Comparison of ENCODE assay signal across 15 cellular contexts in genomic region chr11:2686360-2687222, GRCh38.
"Had no signal": no experiment of that assay in that cellular context is flagged by ENCODE, and none has a peak within 500 bp of the region (broad histone marks: within the 10 kb centered on the region; RNA-seq: fewer than 3 reads in every experiment).

No MANE protein-coding gene starts in this region.

- DNase-seq: activated CD4-positive, alpha-beta T cell treated with anti-CD3 and anti-CD28 coated beads, Interleukin-2, amount 50 U/mL, for 48 hours; activated CD4-positive, CD25-positive, alpha-beta regulatory T cell treated with anti-CD3 and anti-CD28 coated beads, Interleukin-2, amount 50 U/mL, for 72 hours; activated T-cell treated with anti-CD3 and anti-CD28 coated beads, Interleukin-2, amount 50 U/mL, for 24 hours; amygdala; dermis blood vessel endothelial cell; immature natural killer cell; mammary epithelial cell; naive thymus-derived CD4-positive, alpha-beta T cell; stimulated activated CD4-positive, alpha-beta T cell treated with anti-CD3 and anti-CD28 coated beads, Interleukin-4, amount 100 ng/mL, for 24 hours; stimulated activated naive CD4-positive, alpha-beta T cell; substantia nigra; transverse colon had no signal

- H3K27me3 Mint-ChIP-seq: activated naive CD4-positive, alpha-beta T cell treated with anti-CD3 and anti-CD28 coated beads, Interleukin-2, amount 50 U/mL, for 24 hours; activated T-cell treated with anti-CD3 and anti-CD28 coated beads, Interleukin-2, amount 50 U/mL, for 24 hours; naive thymus-derived CD4-positive, alpha-beta T cell had no signal

- H3K9me3 ChIP-seq: transverse colon had no signal

- H3K9ac ChIP-seq: parathyroid adenoma had no signal

- H3K4me3 ChIP-seq: transverse colon had no signal

- H3K36me3 ChIP-seq: transverse colon had no signal

- H3K27ac Mint-ChIP-seq: activated naive CD4-positive, alpha-beta T cell treated with anti-CD3 and anti-CD28 coated beads, Interleukin-2, amount 50 U/mL, for 24 hours; activated T-cell treated with anti-CD3 and anti-CD28 coated beads, Interleukin-2, amount 50 U/mL, for 24 hours; immature natural killer cell; naive thymus-derived CD4-positive, alpha-beta T cell had no signal

- H3K27ac ChIP-seq: parathyroid adenoma, transverse colon had no signal

- H3K9me3 Mint-ChIP-seq: activated naive CD4-positive, alpha-beta T cell treated with anti-CD3 and anti-CD28 coated beads, Interleukin-2, amount 50 U/mL, for 24 hours; activated T-cell treated with anti-CD3 and anti-CD28 coated beads, Interleukin-2, amount 50 U/mL, for 24 hours; immature natural killer cell; naive thymus-derived CD4-positive, alpha-beta T cell had no signal

- H3K36me3 Mint-ChIP-seq: activated naive CD4-positive, alpha-beta T cell treated with anti-CD3 and anti-CD28 coated beads, Interleukin-2, amount 50 U/mL, for 24 hours; immature natural killer cell had no signal

- H3K4me1 Mint-ChIP-seq: activated naive CD4-positive, alpha-beta T cell treated with anti-CD3 and anti-CD28 coated beads, Interleukin-2, amount 50 U/mL, for 24 hours; immature natural killer cell had no signal

- H3K27me3 ChIP-seq: transverse colon had no signal

- H3K4me3 Mint-ChIP-seq: activated naive CD4-positive, alpha-beta T cell treated with anti-CD3 and anti-CD28 coated beads, Interleukin-2, amount 50 U/mL, for 24 hours; activated T-cell treated with anti-CD3 and anti-CD28 coated beads, Interleukin-2, amount 50 U/mL, for 24 hours; immature natural killer cell; naive thymus-derived CD4-positive, alpha-beta T cell had no signal

- FAIRE-seq: frontal cortex had no signal

- H3K4me1 ChIP-seq: parathyroid adenoma had no signal
